21 cellular contexts compared by ENCODE assay signal in genomic region chr9:28620011-28620410, GRCh38.
DNase-seq lines count a peak whose midpoint lies in the region; ATAC-seq, FAIRE-seq and TF ChIP-seq lines count a peak whose summit lies in the region.
"Had no signal": no experiment of that assay in that cellular context is flagged by ENCODE, and none has a peak within 500 bp of the region (broad histone marks: within the 10 kb centered on the region; RNA-seq: fewer than 3 reads in every experiment).

No MANE protein-coding gene starts in this region.

- no peaks in the 10 kb centered on the region for H3K4me1 Mint-ChIP-seq in neural progenitor cell
- H3K4me1 Mint-ChIP-seq in natural killer cell, result no peaks in the 10 kb centered on the region
- H3K4me1 Mint-ChIP-seq: CD4-positive, alpha-beta memory T cell had no signal

- no peaks in the 10 kb centered on the region for H3K4me1 ChIP-seq in PC-3 (ENCODE audit: insufficient read depth, low read length)
- no peaks in the 10 kb centered on the region for H3K4me1 ChIP-seq in neural progenitor cell
- H3K4me1 ChIP-seq: HAP-1 had no signal

- ATAC-seq in PC-3, result peak; percentile 35
- no peak for ATAC-seq in natural killer cell
- ATAC-seq in GM18502 (IDR thresholded peaks at IDR 0.05; ENCODE audit: poor library complexity, unreplicated experiment), result no peak
- no peak for ATAC-seq in HG03378 (IDR thresholded peaks at IDR 0.05; ENCODE audit: unreplicated experiment)
- ATAC-seq: GM12878, GM23338 had no signal

- FAIRE-seq in bronchial epithelial cell (lab: Jason Lieb, UNC), result no peak
- FAIRE-seq: GM12878, GM18507, H54 had no signal

- TF ChIP-seq CTCF in PC-3 (conservative IDR thresholded peaks at IDR 0.05; ENCODE audit: low read depth, low read length), result no peak
- no peak for TF ChIP-seq CTCF in bronchial epithelial cell (IDR thresholded peaks at IDR 0.05; ENCODE audit: insufficient read depth, low read length, severe bottlenecking)
- TF ChIP-seq CTCF in neural progenitor cell (IDR thresholded peaks at IDR 0.05), result no peak
- no peak for TF ChIP-seq CTCF in natural killer cell (IDR thresholded peaks at IDR 0.05)

- H3K27ac ChIP-seq in PC-3 (ENCODE audit: low read length) (no peak overlapping the region), neural progenitor cell (no peak overlapping the region)

- POLR2A ChIA-PET in PC-3 (lab: Charles Lee; ENCODE audit: unreplicated experiment), result no interaction called here

- H3K4me3 ChIP-seq in PC-3 (ENCODE audit: low read length) (no peak overlapping the region), bronchial epithelial cell (ENCODE audit: low read depth, low read length) (no peak overlapping the region), neural progenitor cell (no peak overlapping the region)
- H3K4me3 ChIP-seq: GM12878, GM23338, HAP-1 had no signal

- H3K79me2 ChIP-seq in PC-3 (ENCODE audit: low read length), result no peaks in the 10 kb centered on the region
- H3K79me2 ChIP-seq in neural progenitor cell (ENCODE audit: low read depth), result no peaks in the 10 kb centered on the region

- DNase-seq in PC-3 (no peak), bronchial epithelial cell (ENCODE audit: low read depth) (peak; percentile 63), neural progenitor cell (ENCODE audit: low spot score) (no peak), renal cortical epithelial cell (ENCODE audit: low read depth) (peak; percentile 15), natural killer cell (no peak), SW 1271 (lab: John Stamatoyannopoulos, UW) (no peak)
- DNase-seq: C1 segment of cervical spinal cord; Calu3; CD4-positive, alpha-beta memory T cell; COR-L47; DMS79; EL; GDM1; HFFc6 had no signal

- intact Hi-C loops in PC-3 (cut with micrococcal nuclease), result no loop called here
- intact Hi-C loops in natural killer cell (cut with micrococcal nuclease), result no loop called here

- H2AFZ ChIP-seq in PC-3 (ENCODE audit: low read length) (no peak overlapping the region), neural progenitor cell (replicated peaks) (peak overlapping the region; percentile 40)
- H2AFZ ChIP-seq: GM23338 had no signal

- no peaks in the 10 kb centered on the region for H3K36me3 ChIP-seq in PC-3 (ENCODE audit: low read depth, low read length)
- H3K36me3 ChIP-seq in bronchial epithelial cell (ENCODE audit: control insufficient read depth, insufficient read depth, low read length), result no peaks in the 10 kb centered on the region
- H3K36me3 ChIP-seq in neural progenitor cell, result no peaks in the 10 kb centered on the region
- H3K36me3 ChIP-seq: HAP-1 had no signal

- H3K4me3 Mint-ChIP-seq in neural progenitor cell, result no peak overlapping the region
- H3K4me3 Mint-ChIP-seq in natural killer cell, result no peak overlapping the region
- H3K4me3 Mint-ChIP-seq: CD4-positive, alpha-beta memory T cell; GM23338; HFFc6 had no signal

- no peaks in the 10 kb centered on the region for H3K9me2 ChIP-seq in PC-3 (replicated peaks; ENCODE audit: low read length)

- H3K27me3 ChIP-seq in PC-3 (ENCODE audit: low read length) (no peaks in the 10 kb centered on the region), bronchial epithelial cell (ENCODE audit: control insufficient read depth, insufficient read depth, low read length) (no peaks in the 10 kb centered on the region), neural progenitor cell (no peaks in the 10 kb centered on the region)

- H3K9me3 Mint-ChIP-seq in neural progenitor cell (peaks cover 6% of the 10 kb centered on the region), natural killer cell (peaks cover 0 to 4% of the 10 kb centered on the region in 2 donors)
- H3K9me3 Mint-ChIP-seq: GM23338 had no signal

- H3K9me3 ChIP-seq in PC-3 (ENCODE audit: low read length) (no peaks in the 10 kb centered on the region), neural progenitor cell (ENCODE audit: low read depth) (no peaks in the 10 kb centered on the region)
- H3K9me3 ChIP-seq: HAP-1 had no signal

- no peaks in the 10 kb centered on the region for H4K20me1 ChIP-seq in PC-3 (ENCODE audit: low read length)
- H4K20me1 ChIP-seq in neural progenitor cell (ENCODE audit: low read depth), result no peaks in the 10 kb centered on the region

- H3K27ac Mint-ChIP-seq in neural progenitor cell (no peak overlapping the region), natural killer cell (no peak overlapping the region)
- H3K27ac Mint-ChIP-seq: CD4-positive, alpha-beta memory T cell; GM23338; HFFc6 had no signal

- no peak overlapping the region for H3K4me2 ChIP-seq in PC-3 (ENCODE audit: low read length)
- no peak overlapping the region for H3K4me2 ChIP-seq in neural progenitor cell
- H3K4me2 ChIP-seq: GM23338 had no signal

- H3K27me3 Mint-ChIP-seq in neural progenitor cell (ENCODE audit: insufficient read depth, low read depth) (no peaks in the 10 kb centered on the region), natural killer cell (ENCODE audit: low read depth in 2 of 2) (no peaks in the 10 kb centered on the region)
- H3K27me3 Mint-ChIP-seq: CD4-positive, alpha-beta memory T cell had no signal

- no peaks in the 10 kb centered on the region for H3K36me3 Mint-ChIP-seq in neural progenitor cell
- peaks cover 11% of the 10 kb centered on the region for H3K36me3 Mint-ChIP-seq in natural killer cell
- H3K36me3 Mint-ChIP-seq: CD4-positive, alpha-beta memory T cell had no signal

- H3K9ac ChIP-seq in PC-3 (ENCODE audit: low read length), result no peak overlapping the region
- no peak overlapping the region for H3K9ac ChIP-seq in neural progenitor cell

- CTCF ChIA-PET in PC-3 (lab: Charles Lee), result no interaction called here

- no peaks in the 10 kb centered on the region for H3F3A ChIP-seq in PC-3 (ENCODE audit: low read length, unreplicated experiment)
- H3F3A ChIP-seq in neural progenitor cell (ENCODE audit: low read depth), result no peaks in the 10 kb centered on the region

- no TSS peak for BruUV-seq in PC-3 (replicated peaks; lab: Mats Ljungman, UMichigan)

Comparison
In these comparisons a context has a peak if more than half of its experiments do, and no peak if none do; other contexts are left out.
1. DNase-seq: peak in bronchial epithelial cell (single experiment) and renal cortical epithelial cell (single experiment); none in PC-3 (single experiment), neural progenitor cell (single experiment), natural killer cell (single experiment) and SW 1271 (0 of 2).